12 cellular contexts compared by ENCODE assay signal in the genomic region with DNA sequence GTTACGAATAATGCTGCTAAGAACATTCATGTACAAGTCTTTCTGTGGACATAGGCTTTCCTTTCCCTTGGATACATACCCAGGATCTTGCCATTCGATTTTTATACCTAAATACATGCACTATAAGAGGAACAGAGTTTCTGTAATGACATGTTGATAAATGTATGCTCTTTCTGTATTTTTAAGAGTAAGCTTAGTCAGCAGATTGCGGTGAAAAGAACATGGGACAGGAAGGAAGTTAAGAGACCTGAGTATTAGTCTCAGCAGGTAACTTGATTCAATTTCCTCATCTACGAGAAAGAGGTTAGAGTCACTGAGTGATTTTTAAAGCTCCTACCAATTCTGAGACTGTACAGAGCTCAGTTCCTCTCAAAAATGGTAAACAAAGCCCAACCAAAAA. TPM values are rescaled to one million over a fixed set of nuclear protein-coding genes. Genes with fewer than 3 reads are reported as not detected.
DNase-seq lines count a peak whose midpoint lies in the region; ATAC-seq and TF ChIP-seq lines count a peak whose summit lies in the region.
"Had no signal": no experiment of that assay in that cellular context is flagged by ENCODE, and none has a peak within 500 bp of the region (broad histone marks: within the 10 kb centered on the region; RNA-seq: fewer than 3 reads in every experiment).

No MANE protein-coding gene starts in this region.

- H3K4me3 Mint-ChIP-seq in stimulated activated naive CD8-positive, alpha-beta T cell treated with anti-CD3 and anti-CD28 coated beads, Interleukin-15, Interleukin-2, amounts not matched to agents 100 ng/mL and 50 ng/mL, for 24 hours = peak overlapping the region; percentile 96
- peak overlapping the region; percentile 50 for H3K4me3 Mint-ChIP-seq in T-helper 1 cell treated with Interleukin-12 subunit alpha and Interleukin-12 subunit beta and Interleukin-4 antibody, amounts not matched to agents 30 μg/mL and 1 μg/mL, for 36 hours
- H3K4me3 Mint-ChIP-seq in central memory CD8-positive, alpha-beta T cell = peak overlapping the region; percentile 50
- no peak overlapping the region for H3K4me3 Mint-ChIP-seq in glutamatergic neuron (ENCODE audit: unreplicated experiment)

- H3K4me1 Mint-ChIP-seq in stimulated activated naive CD8-positive, alpha-beta T cell treated with anti-CD3 and anti-CD28 coated beads, Interleukin-15, Interleukin-2, amounts not matched to agents 100 ng/mL and 50 ng/mL, for 24 hours (ENCODE audit: low read depth) = peaks cover 39% of the 10 kb centered on the region
- peaks cover 28% of the 10 kb centered on the region for H3K4me1 Mint-ChIP-seq in T-helper 1 cell treated with Interleukin-12 subunit alpha and Interleukin-12 subunit beta and Interleukin-4 antibody, amounts not matched to agents 30 μg/mL and 1 μg/mL, for 36 hours (ENCODE audit: low read depth)
- H3K4me1 Mint-ChIP-seq in central memory CD8-positive, alpha-beta T cell = peaks cover 31% of the 10 kb centered on the region
- H3K4me1 Mint-ChIP-seq in glutamatergic neuron (ENCODE audit: low read depth, unreplicated experiment) = peaks cover 7% of the 10 kb centered on the region

- H3K27ac Mint-ChIP-seq in stimulated activated naive CD8-positive, alpha-beta T cell treated with anti-CD3 and anti-CD28 coated beads, Interleukin-15, Interleukin-2, amounts not matched to agents 100 ng/mL and 50 ng/mL, for 24 hours = peak overlapping the region; percentile 98
- H3K27ac Mint-ChIP-seq in T-helper 1 cell treated with Interleukin-12 subunit alpha and Interleukin-12 subunit beta and Interleukin-4 antibody, amounts not matched to agents 30 μg/mL and 1 μg/mL, for 36 hours = peak overlapping the region; percentile 60
- no peak overlapping the region for H3K27ac Mint-ChIP-seq in central memory CD8-positive, alpha-beta T cell (ENCODE audit: low read depth)
- no peak overlapping the region for H3K27ac Mint-ChIP-seq in glutamatergic neuron (ENCODE audit: unreplicated experiment)

- no peak for DNase-seq in stimulated activated naive CD8-positive, alpha-beta T cell treated with anti-CD3 and anti-CD28 coated beads, Interleukin-15, Interleukin-2, amounts not matched to agents 100 U/mL and 50 U/mL, for 24 hours
- no peak for DNase-seq in central memory CD8-positive, alpha-beta T cell (ENCODE audit: low spot score in 2 of 2)
- DNase-seq in glutamatergic neuron (no peak), SIG-M5 (lab: John Stamatoyannopoulos, UW) (no peak), AG08396 (ENCODE audit: low spot score) (no peak), islet precursor cell (no peak)
- DNase-seq: DMS53, MG63, NCI-H2081 treated with DMSO at 0.1 percent for 48 hours, NCI-H748 treated with DMSO at 0.1 percent for 48 hours had no signal

- no peaks in the 10 kb centered on the region for H3K27me3 Mint-ChIP-seq in stimulated activated naive CD8-positive, alpha-beta T cell treated with anti-CD3 and anti-CD28 coated beads, Interleukin-15, Interleukin-2, amounts not matched to agents 100 ng/mL and 50 ng/mL, for 24 hours
- peaks cover under 1% of the 10 kb centered on the region for H3K27me3 Mint-ChIP-seq in T-helper 1 cell treated with Interleukin-12 subunit alpha and Interleukin-12 subunit beta and Interleukin-4 antibody, amounts not matched to agents 30 μg/mL and 1 μg/mL, for 36 hours (ENCODE audit: low read depth)
- H3K27me3 Mint-ChIP-seq in central memory CD8-positive, alpha-beta T cell = peaks cover 10% of the 10 kb centered on the region
- H3K27me3 Mint-ChIP-seq in glutamatergic neuron (ENCODE audit: unreplicated experiment) = peaks cover 10% of the 10 kb centered on the region

- no peak for ATAC-seq in stimulated activated naive CD8-positive, alpha-beta T cell treated with anti-CD3 and anti-CD28 coated beads, Interleukin-15, Interleukin-2, amounts not matched to agents 100 U/mL and 50 U/mL, for 24 hours
- ATAC-seq in central memory CD8-positive, alpha-beta T cell (replicated peaks; ENCODE audit: extremely low read depth, poor library complexity, severe bottlenecking) = no peak

- H3K36me3 Mint-ChIP-seq in stimulated activated naive CD8-positive, alpha-beta T cell treated with anti-CD3 and anti-CD28 coated beads, Interleukin-15, Interleukin-2, amounts not matched to agents 100 ng/mL and 50 ng/mL, for 24 hours (ENCODE audit: low read depth) = no peaks in the 10 kb centered on the region
- peaks cover 2% of the 10 kb centered on the region for H3K36me3 Mint-ChIP-seq in T-helper 1 cell treated with Interleukin-12 subunit alpha and Interleukin-12 subunit beta and Interleukin-4 antibody, amounts not matched to agents 30 μg/mL and 1 μg/mL, for 36 hours (ENCODE audit: low read depth)
- H3K36me3 Mint-ChIP-seq in central memory CD8-positive, alpha-beta T cell (ENCODE audit: insufficient read depth) = peaks cover 9% of the 10 kb centered on the region
- no peaks in the 10 kb centered on the region for H3K36me3 Mint-ChIP-seq in glutamatergic neuron (ENCODE audit: unreplicated experiment)

- H3K9me3 Mint-ChIP-seq in stimulated activated naive CD8-positive, alpha-beta T cell treated with anti-CD3 and anti-CD28 coated beads, Interleukin-15, Interleukin-2, amounts not matched to agents 100 ng/mL and 50 ng/mL, for 24 hours = no peaks in the 10 kb centered on the region
- H3K9me3 Mint-ChIP-seq in T-helper 1 cell treated with Interleukin-12 subunit alpha and Interleukin-12 subunit beta and Interleukin-4 antibody, amounts not matched to agents 30 μg/mL and 1 μg/mL, for 36 hours = no peaks in the 10 kb centered on the region
- no peaks in the 10 kb centered on the region for H3K9me3 Mint-ChIP-seq in central memory CD8-positive, alpha-beta T cell
- H3K9me3 Mint-ChIP-seq in glutamatergic neuron (ENCODE audit: unreplicated experiment) = peaks cover 14% of the 10 kb centered on the region

- no peak for TF ChIP-seq CTCF in glutamatergic neuron (IDR thresholded peaks at IDR 0.05; ENCODE audit: partially characterized antibody, unreplicated experiment)

RNA-seq across cellular contexts. Expression of a gene that starts 2.6 kb away (rescaled TPM):
- total RNA-seq in glutamatergic neuron (ENCODE audit: unreplicated experiment) = 45.7 TPM

Comparison
In these comparisons a context has a peak if more than half of its experiments do, and no peak if none do; other contexts are left out.
1. H3K27ac Mint-ChIP-seq: peak in stimulated activated naive CD8-positive, alpha-beta T cell treated with anti-CD3 and anti-CD28 coated beads, Interleukin-15, Interleukin-2, amounts not matched to agents 100 ng/mL and 50 ng/mL, for 24 hours (single experiment) and T-helper 1 cell treated with Interleukin-12 subunit alpha and Interleukin-12 subunit beta and Interleukin-4 antibody, amounts not matched to agents 30 μg/mL and 1 μg/mL, for 36 hours (single experiment); none in central memory CD8-positive, alpha-beta T cell (single experiment) and glutamatergic neuron (single experiment).